7 cellular contexts compared by ENCODE assay signal in genomic region chr7:131071786-131072504, GRCh38.
DNase-seq lines count a peak whose midpoint lies in the region; ATAC-seq, FAIRE-seq and TF ChIP-seq lines count a peak whose summit lies in the region.

No MANE protein-coding gene starts in this region.

- ATAC-seq in K562 (peak; percentile 90), left lobe of liver (peak; percentile 66), HG02571 (IDR thresholded peaks at IDR 0.05; ENCODE audit: unreplicated experiment) (no peak)

- TF ChIP-seq CTCF in GM12873 (IDR thresholded peaks at IDR 0.05; ENCODE audit: insufficient read depth, low read depth, low read length, missing control alignments) (peak; percentile 19), K562 (IDR thresholded peaks at IDR 0.05 in 2 of 3, conservative IDR thresholded peaks at IDR 0.05 in 1 of 3; ENCODE audit: insufficient read depth in 2 of 3, low read depth in 1 of 3, low read length in 3 of 3) (peak; percentile 10 to 71 (median 55); a peak in 5 of 6 replicates), type B pancreatic cell (conservative IDR thresholded peaks at IDR 0.05) (peak; percentile 63)

- POLR2A ChIA-PET in K562 (lab: Yijun Ruan, JAX), result interaction anchor here (0.7 to 1.5 kb wide), 4 partner anchors 16 to 211 kb away, joined by 3 to 8 read pairs (median 4); no protein-coding TSS in a partner anchor

- no peaks in the 10 kb centered on the region for H4K20me1 ChIP-seq in K562 (replicated peaks; ENCODE audit: control insufficient read depth, insufficient read depth, low read length)

- 3% methylated on average over 10 of the region's 10 CpGs for WGBS in K562 (ENCODE audit: insufficient coverage, low coverage, missing lambda C conversion rate)

- intact Hi-C loops in K562 (cut with micrococcal nuclease), result loop anchor here (1.0 kb wide), 1 partner anchor 35 kb away; no protein-coding TSS in a partner anchor

- peaks cover 10 to 34% of the 10 kb centered on the region in 2 experiments for H3K4me1 ChIP-seq in K562 (replicated peaks in 1 of 2; ENCODE audit: control insufficient read depth in 2 of 2, insufficient read depth in 2 of 2, low read length in 2 of 2)

- H3K4me2 ChIP-seq in K562 (ENCODE audit: insufficient read depth, low read length), result peak overlapping the region; percentile 43; the same call in 1 of the 2 replicates

- FAIRE-seq in K562 (lab: Jason Lieb, UNC), result peak; percentile 87

- H3K27ac Mint-ChIP-seq in type B pancreatic cell, result no peak overlapping the region

- peak overlapping the region; percentile 93 for H2AFZ ChIP-seq in K562 (ENCODE audit: low read depth, low read length)

- TF ChIP-seq EP300 in K562 (IDR thresholded peaks at IDR 0.05; ENCODE audit: low read length), result peak; percentile 64

- peaks cover 3% of the 10 kb centered on the region; the same call in 1 of the 3 replicates for H3K79me2 ChIP-seq in K562 (ENCODE audit: control insufficient read depth, insufficient read depth, low read length)

- H3K9me3 ChIP-seq in K562 (replicated peaks; ENCODE audit: control insufficient read depth, insufficient read depth, low read depth, low read length), result no peaks in the 10 kb centered on the region; the same call in 1 of the 2 replicates

- no peaks in the 10 kb centered on the region for H3K36me3 Mint-ChIP-seq in type B pancreatic cell

- no peak overlapping the region for H3K4me3 Mint-ChIP-seq in type B pancreatic cell

- in situ Hi-C loops in K562 (cut with MboI), result no loop called here

- CTCF ChIA-PET in K562 (lab: Yijun Ruan, JAX; ENCODE audit: low intra/inter-chr PET ratio), result interaction anchor here (1.3 kb wide), 2 partner anchors 231 to 352 kb away, joined by 3 to 5 read pairs; no protein-coding TSS in a partner anchor

- no peaks in the 10 kb centered on the region for H3K9me3 Mint-ChIP-seq in type B pancreatic cell

- H3K27me3 Mint-ChIP-seq in type B pancreatic cell, result no peaks in the 10 kb centered on the region

- peak overlapping the region in 1 of 2 experiments; percentile 65; a peak in 2 of 4 replicates for H3K9ac ChIP-seq in K562 (ENCODE audit: insufficient read depth in 1 of 2, low read depth in 2 of 2, low read length in 2 of 2)

- peaks cover 4% of the 10 kb centered on the region; the same call in 1 of the 3 replicates for H3K36me3 ChIP-seq in K562 (ENCODE audit: control insufficient read depth, insufficient read depth, low read length)

- peak; percentile 53 to 56; a peak in 3 of 4 replicates for TF ChIP-seq RAD21 in K562 (CRISPR knock-in tag; conservative IDR thresholded peaks at IDR 0.05 in 1 of 2, IDR thresholded peaks at IDR 0.05 in 1 of 2)

- peaks cover 9% of the 10 kb centered on the region for H3K4me1 Mint-ChIP-seq in type B pancreatic cell (ENCODE audit: unreplicated experiment)

- peak overlapping the region; percentile 15; the same call in 1 of the 2 replicates for H3K4me3 ChIP-seq in K562

- peak; percentile 63; the same call in 1 of the 2 replicates for TF ChIP-seq POLR2A in K562 (conservative IDR thresholded peaks at IDR 0.05)

- BruUV-seq in K562 (replicated peaks; lab: Mats Ljungman, UMichigan), result no TSS peak

- H3K27me3 ChIP-seq in K562 (ENCODE audit: control insufficient read depth in 2 of 2, insufficient read depth in 2 of 2, low read length in 2 of 2), result no peaks in the 10 kb centered on the region

- no peaks in the 10 kb centered on the region for H3K9me1 ChIP-seq in K562 (ENCODE audit: control insufficient read depth, insufficient read depth, low read length)

- peak; percentile 6 to 65 for DNase-seq in NCI-H446 (lab: John Stamatoyannopoulos, UW)
- DNase-seq in K562 (ENCODE audit: extremely low read depth in 1 of 4, low spot score in 3 of 4), result peak; percentile 61 to 99 (median 67)
- peak; percentile 79 for DNase-seq in left lobe of liver (ENCODE audit: low spot score)
- no peak for DNase-seq in type B pancreatic cell (ENCODE audit: extremely low spot score, unreplicated experiment)
- DNase-seq in NCI-H1436 treated with DMSO at 0.1 percent for 48 hours (lab: John Stamatoyannopoulos, UW), result no peak

- H3K27ac ChIP-seq in K562 (ENCODE audit: extremely low read depth, low read depth, low read length), result peak overlapping the region; percentile 80

TF ChIP-seq in K562, 482 proteins besides CTCF, POLR2A, EP300 and RAD21 (continues in another document):
- peak; percentile 31; the same call in 1 of the 2 replicates for TF ChIP-seq ELF1 (tag; IDR thresholded peaks at IDR 0.05)
- 0 out of 2 replicates have a peak, but pooled peaks have one; percentile 30 for TF ChIP-seq CXXC5 (CRISPR knock-in tag; IDR thresholded peaks at IDR 0.05)
- TF ChIP-seq NFRKB (IDR thresholded peaks at IDR 0.05; ENCODE audit: low read depth), result peak; percentile 76; the same call in 1 of the 2 replicates
- TF ChIP-seq POLR2G (IDR thresholded peaks at IDR 0.05; ENCODE audit: low read depth, low read length), result peak; percentile 54; the same call in 1 of the 2 replicates
- no peak for TF ChIP-seq ZEB2 (IDR thresholded peaks at IDR 0.05)
- TF ChIP-seq KAT2B (IDR thresholded peaks at IDR 0.05; ENCODE audit: low read depth, low read length), result no peak
- no peak for TF ChIP-seq OTX1 (CRISPR knock-in tag; IDR thresholded peaks at IDR 0.05)
- peak; percentile 62 for TF ChIP-seq EP400 (IDR thresholded peaks at IDR 0.05)
- TF ChIP-seq ZFP30 (CRISPR knock-in tag; IDR thresholded peaks at IDR 0.05; ENCODE audit: borderline replicate concordance), result no peak
- TF ChIP-seq CEBPZ (IDR thresholded peaks at IDR 0.05; ENCODE audit: borderline replicate concordance, low read depth, low read length), result no peak
- TF ChIP-seq POLR2B (IDR thresholded peaks at IDR 0.05; ENCODE audit: low read depth, partially characterized antibody), result no peak
- peak; percentile 97 for TF ChIP-seq SP1 (CRISPR knock-in tag; IDR thresholded peaks at IDR 0.05)
- TF ChIP-seq BDP1 (IDR thresholded peaks at IDR 0.05; ENCODE audit: insufficient read depth, insufficient read length), result no peak
- no peak for TF ChIP-seq HNRNPUL1 (IDR thresholded peaks at IDR 0.05; ENCODE audit: low read length)
- no peak for TF ChIP-seq FOXA3 (CRISPR knock-in tag; conservative IDR thresholded peaks at IDR 0.05 in 1 of 2, IDR thresholded peaks at IDR 0.05 in 1 of 2)
- TF ChIP-seq TBL1XR1 (IDR thresholded peaks at IDR 0.05; ENCODE audit: low read length in 2 of 2), result peak in 1 of 2 experiments; percentile 9; a peak in 1 of 4 replicates
- no peak for TF ChIP-seq RCOR1 (IDR thresholded peaks at IDR 0.05; ENCODE audit: borderline replicate concordance in 1 of 2, low read depth in 2 of 2, low read length in 2 of 2)
- no peak for TF ChIP-seq CGGBP1 (CRISPR knock-in tag; IDR thresholded peaks at IDR 0.05)
- TF ChIP-seq MYC (IDR thresholded peaks at IDR 0.05; ENCODE audit: low read depth, low read length), result peak; percentile 24; the same call in 1 of the 2 replicates
- no peak for TF ChIP-seq MYC (CRISPR knock-in tag; IDR thresholded peaks at IDR 0.05; ENCODE audit: borderline replicate concordance, low read depth)
- 0 out of 2 replicates have a peak, but pooled peaks have one; percentile 19 for TF ChIP-seq ARID1B (IDR thresholded peaks at IDR 0.05)
- TF ChIP-seq MECOM (CRISPR knock-in tag; IDR thresholded peaks at IDR 0.05), result 0 out of 2 replicates have a peak, but pooled peaks have one; percentile 23
- TF ChIP-seq PPARD (CRISPR knock-in tag; IDR thresholded peaks at IDR 0.05), result no peak
- peak; percentile 83; the same call in 1 of the 2 replicates for TF ChIP-seq CEBPG (CRISPR knock-in tag; IDR thresholded peaks at IDR 0.05)
- peak in 1 of 2 experiments; percentile 16; a peak in 1 of 4 replicates for TF ChIP-seq CEBPG (tag; conservative IDR thresholded peaks at IDR 0.05 in 1 of 2, IDR thresholded peaks at IDR 0.05 in 1 of 2)
- no peak for TF ChIP-seq ZNF384 (IDR thresholded peaks at IDR 0.05; ENCODE audit: low read depth, low read length)
- peak; percentile 11; the same call in 1 of the 2 replicates for TF ChIP-seq NFE2 (IDR thresholded peaks at IDR 0.05; ENCODE audit: low read depth)
- TF ChIP-seq CHD4 (IDR thresholded peaks at IDR 0.05; ENCODE audit: insufficient read depth, insufficient replicate concordance, low read depth, low read length, poor library complexity, severe bottlenecking), result no peak

Comparison
In these comparisons a context has a peak if more than half of its experiments do, and no peak if none do; other contexts are left out.
1. DNase-seq: peak in NCI-H446 (2 of 2), K562 (4 of 4) and left lobe of liver (single experiment); none in type B pancreatic cell (single experiment) and NCI-H1436 treated with DMSO at 0.1 percent for 48 hours (single experiment).
2. Peak in every context shown above with its lines, with median percentiles within 50 percentile points of each other: CTCF ChIP-seq.